In genomic region chr12:122063691-122064033, GRCh38 we compare ENCODE assay signal across 9 cellular contexts. TPM values are rescaled to one million over a fixed set of nuclear protein-coding genes. Genes with fewer than 3 reads are reported as not detected.
A peak's percentile ranks its signal among the peaks of the same experiment; 100 is the strongest.
DNase-seq lines count a peak whose midpoint lies in the region; ATAC-seq and TF ChIP-seq lines count a peak whose summit lies in the region.
"Had no signal": no experiment of that assay in that cellular context is flagged by ENCODE, and none has a peak within 500 bp of the region (broad histone marks: within the 10 kb centered on the region; RNA-seq: fewer than 3 reads in every experiment).

No MANE protein-coding gene starts in this region.

- DNase-seq in NB4 (ENCODE audit: low read depth) (no peak), lower lobe of right lung (no peak), testis (no peak), hippocampal formation (lab: John Stamatoyannopoulos, UW) (no peak), dedifferentiated amniotic fluid mesenchymal stem cell (ENCODE audit: extremely low spot score) (no peak), SK-N-DZ (ENCODE audit: low spot score) (no peak), T-helper 9 cell (no peak)
- DNase-seq: T1000 had no signal

- H3K36me3 Mint-ChIP-seq in brain = peaks cover 25% of the 10 kb centered on the region

- H3K27me3 ChIP-seq in lower lobe of right lung (ENCODE audit: low read depth) = no peaks in the 10 kb centered on the region
- no peaks in the 10 kb centered on the region for H3K27me3 ChIP-seq in testis

- TF ChIP-seq POLR2A in NB4 (IDR thresholded peaks at IDR 0.05; ENCODE audit: extremely low read depth, insufficient read length) = no peak
- no peak for TF ChIP-seq POLR2A in testis (IDR thresholded peaks at IDR 0.05)

- H3K9me3 ChIP-seq in lower lobe of right lung (no peaks in the 10 kb centered on the region), testis (no peaks in the 10 kb centered on the region)

- H3K27ac Mint-ChIP-seq in brain = peak overlapping the region; percentile 69 to 96 (median 90)

- WGBS in testis, 2 donors = 45 to 46% methylated on average over 6 of the region's 6 CpGs

- peak overlapping the region in 3 of 5 experiments; percentile 69 to 75 (median 73) for H3K4me3 Mint-ChIP-seq in brain

- TF ChIP-seq CTCF in NB4 (IDR thresholded peaks at IDR 0.05; ENCODE audit: low read depth, low read length) (no peak), brain (conservative IDR thresholded peaks at IDR 0.05) (no peak), lower lobe of right lung (IDR thresholded peaks at IDR 0.05) (no peak), testis (IDR thresholded peaks at IDR 0.05) (no peak)

- peak overlapping the region; percentile 30 for H3K4me3 ChIP-seq in NB4 (ENCODE audit: low read depth, low read length)
- peak overlapping the region; percentile 26 for H3K4me3 ChIP-seq in lower lobe of right lung
- H3K4me3 ChIP-seq in testis = no peak overlapping the region

- H3K27ac ChIP-seq in lower lobe of right lung (peak overlapping the region; percentile 75), testis (peak overlapping the region; percentile 27 to 82)

- ATAC-seq in lower lobe of right lung = no peak

- H3K9me3 Mint-ChIP-seq in brain = no peaks in the 10 kb centered on the region

- intact Hi-C loops in lower lobe of right lung (cut with DNase I) (no loop called here), testis (cut with DNase I; ENCODE audit: low total_unique reads) (no loop called here)

- H3K4me1 ChIP-seq in lower lobe of right lung = peaks cover 33% of the 10 kb centered on the region
- peaks cover 48% of the 10 kb centered on the region for H3K4me1 ChIP-seq in testis

- H3K27me3 Mint-ChIP-seq in brain = no peaks in the 10 kb centered on the region

- H3K4me1 Mint-ChIP-seq in brain = peaks cover 35% of the 10 kb centered on the region

- peaks cover 8% of the 10 kb centered on the region for H3K36me3 ChIP-seq in lower lobe of right lung
- no peaks in the 10 kb centered on the region for H3K36me3 ChIP-seq in testis (ENCODE audit: low read depth, missing control alignments)

RNA-seq across cellular contexts. Expression of gene MLXIP, which starts 14.9 kb away (rescaled TPM):
- 29.1 TPM for polyA plus RNA-seq in brain (ENCODE audit: insufficient read depth, low read depth, low replicate concordance)
- total RNA-seq in lower lobe of right lung = 55.9 TPM
- total RNA-seq in testis = 10 to 100 TPM; 61.2 to 67.9 TPM
- polyA plus RNA-seq in testis (ENCODE audit: insufficient read depth, low read depth, low replicate concordance) = 39.9 TPM
- polyA plus RNA-seq in SK-N-DZ (2014; cell fraction: cytosol; rRNA removed) = 15.9 and 17.4 TPM in 2 replicates
- polyA plus RNA-seq in SK-N-DZ (2014; cell fraction: nucleus; rRNA removed) = 19.5 and 42.0 TPM in 2 replicates

RNA-seq across cellular contexts. Expression of gene BCL7A, which starts 42.0 kb away (rescaled TPM):
- 24.1 TPM for polyA plus RNA-seq in brain (ENCODE audit: insufficient read depth, low read depth, low replicate concordance)
- total RNA-seq in lower lobe of right lung = 6.4 TPM
- 10 to 100 TPM; 10.2 to 11.1 TPM for total RNA-seq in testis
- 5.9 TPM for polyA plus RNA-seq in testis (ENCODE audit: insufficient read depth, low read depth, low replicate concordance)
- 57.4 and 60.7 TPM in 2 replicates for polyA plus RNA-seq in SK-N-DZ (2014; cell fraction: cytosol; rRNA removed)
- 21.8 and 23.0 TPM in 2 replicates for polyA plus RNA-seq in SK-N-DZ (2014; cell fraction: nucleus; rRNA removed)

Comparison
In these comparisons a context has a peak if more than half of its experiments do, and no peak if none do; other contexts are left out.
1. H3K4me3 ChIP-seq: peak in NB4 (single experiment) and lower lobe of right lung (single experiment); none in testis (0 of 2).